ENCODE assay signal across 30 cellular contexts in the genomic region with DNA sequence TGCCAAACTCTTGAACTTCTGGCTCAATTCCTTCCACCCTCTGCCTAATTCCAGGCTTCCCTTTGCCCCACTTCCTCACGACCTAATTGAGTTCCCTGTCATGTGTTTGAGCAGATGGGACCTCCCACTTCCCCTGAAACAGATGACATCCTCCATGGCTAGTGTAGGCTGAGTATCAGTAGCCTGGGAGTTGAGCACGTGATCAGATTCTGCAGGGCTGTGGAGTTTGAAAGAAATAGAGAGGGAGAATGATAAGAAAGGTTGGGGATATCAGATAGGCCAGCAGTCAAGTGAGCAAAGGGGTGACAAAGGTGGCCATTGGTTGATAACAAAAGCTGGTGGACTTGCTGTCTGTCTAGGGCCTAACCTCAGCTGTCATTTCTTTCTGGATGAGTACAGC. TPM values are rescaled to one million over a fixed set of nuclear protein-coding genes. Genes with fewer than 3 reads are reported as not detected.
DNase-seq lines count a peak whose midpoint lies in the region; ATAC-seq and TF ChIP-seq lines count a peak whose summit lies in the region.
"Had no signal": no experiment of that assay in that cellular context is flagged by ENCODE, and none has a peak within 500 bp of the region (broad histone marks: within the 10 kb centered on the region; RNA-seq: fewer than 3 reads in every experiment).

No MANE protein-coding gene starts in this region.

- CTCF ChIA-PET in CD4-positive, alpha-beta memory T cell (lab: Charles Lee; ENCODE audit: partially characterized antibody), result no interaction called here

- H3K4me1 Mint-ChIP-seq in glutamatergic neuron (ENCODE audit: low read depth, unreplicated experiment), result peaks cover 3% of the 10 kb centered on the region
- H3K4me1 Mint-ChIP-seq in CD4-positive, alpha-beta memory T cell, result no peaks in the 10 kb centered on the region
- H3K4me1 Mint-ChIP-seq: CD14-positive monocyte, T-cell had no signal

- TF ChIP-seq CTCF in glutamatergic neuron (IDR thresholded peaks at IDR 0.05; ENCODE audit: partially characterized antibody, unreplicated experiment), result no peak

- H3K36me3 ChIP-seq in CD4-positive, alpha-beta memory T cell (ENCODE audit: insufficient read depth, low read length), result no peaks in the 10 kb centered on the region
- H3K36me3 ChIP-seq: BE2C, SJSA1 had no signal

- no peak overlapping the region for H3K4me3 ChIP-seq in CD4-positive, alpha-beta memory T cell (ENCODE audit: low read length in 2 of 2)
- H3K4me3 ChIP-seq: PC-9, SJSA1 had no signal

- H3K27me3 Mint-ChIP-seq in glutamatergic neuron (ENCODE audit: unreplicated experiment), result peaks cover 3% of the 10 kb centered on the region
- H3K27me3 Mint-ChIP-seq in CD4-positive, alpha-beta memory T cell, result peaks cover 2 to 4% of the 10 kb centered on the region in 2 donors

- no peaks in the 10 kb centered on the region for H3K27me3 ChIP-seq in CD4-positive, alpha-beta memory T cell (ENCODE audit: insufficient read depth, low read length)
- H3K27me3 ChIP-seq: BE2C, SJSA1 had no signal

- no peak overlapping the region for H3K27ac ChIP-seq in CD4-positive, alpha-beta memory T cell (ENCODE audit: low read depth, low read length)
- H3K27ac ChIP-seq: HL-60, PC-9, SJSA1 had no signal

- ATAC-seq in HG03196 (IDR thresholded peaks at IDR 0.05; ENCODE audit: unreplicated experiment), result no peak
- ATAC-seq: HCT116, T-cell had no signal

- no peaks in the 10 kb centered on the region for H3K9me3 ChIP-seq in CD4-positive, alpha-beta memory T cell (ENCODE audit: control insufficient read depth in 1 of 2, low read length in 2 of 2)
- H3K9me3 ChIP-seq: BE2C, SJSA1 had no signal

- peak overlapping the region; percentile 22 for H3K4me3 Mint-ChIP-seq in glutamatergic neuron (ENCODE audit: unreplicated experiment)
- H3K4me3 Mint-ChIP-seq in CD4-positive, alpha-beta memory T cell, result no peak overlapping the region
- H3K4me3 Mint-ChIP-seq: CD14-positive monocyte, T-cell had no signal

- POLR2A ChIA-PET in CD4-positive, alpha-beta memory T cell (lab: Charles Lee; ENCODE audit: partially characterized antibody), result no interaction called here

- intact Hi-C loops in CD4-positive, alpha-beta memory T cell (cut with micrococcal nuclease), result no loop called here

- no peaks in the 10 kb centered on the region for H3K4me1 ChIP-seq in CD4-positive, alpha-beta memory T cell (ENCODE audit: insufficient read depth, low read length)
- H3K4me1 ChIP-seq: BE2C, SJSA1 had no signal

- H3K9me3 Mint-ChIP-seq in glutamatergic neuron (ENCODE audit: unreplicated experiment), result peaks cover 2% of the 10 kb centered on the region
- peaks cover 0 to 6% (median 0%) of the 10 kb centered on the region in 8 donors for H3K9me3 Mint-ChIP-seq in CD4-positive, alpha-beta memory T cell
- H3K9me3 Mint-ChIP-seq: T-cell had no signal

- H3K36me3 Mint-ChIP-seq in glutamatergic neuron (ENCODE audit: unreplicated experiment), result no peaks in the 10 kb centered on the region
- H3K36me3 Mint-ChIP-seq in CD4-positive, alpha-beta memory T cell, result no peaks in the 10 kb centered on the region
- H3K36me3 Mint-ChIP-seq: CD14-positive monocyte, T-cell had no signal

- peak overlapping the region; percentile 83 for H3K27ac Mint-ChIP-seq in glutamatergic neuron (ENCODE audit: unreplicated experiment)
- H3K27ac Mint-ChIP-seq in CD4-positive, alpha-beta memory T cell, result no peak overlapping the region
- H3K27ac Mint-ChIP-seq: CD14-positive monocyte, T-cell had no signal

- peak; percentile 18 for DNase-seq in CD1c-positive myeloid dendritic cell (ENCODE audit: extremely low spot score)
- peak; percentile 59 for DNase-seq in D341Med (ENCODE audit: low spot score)
- DNase-seq in OCI-M1 (lab: John Stamatoyannopoulos, UW), result peak; percentile 94
- peak; percentile 18 for DNase-seq in glutamatergic neuron
- DNase-seq in HT-29 (ENCODE audit: low spot score), result no peak
- DNase-seq in activated naive CD4-positive, alpha-beta T cell treated with Interleukin-2 at 50 U/mL for 16 hours, result no peak
- no peak for DNase-seq in CD4-positive, alpha-beta memory T cell
- DNase-seq: BE2C, DMS79, GF-D8, Kasumi-1, NCI-H1092 treated with DMSO at 0.1 percent for 48 hours, NCI-H1436, NCI-H187, NCI-H2081 treated with DMSO at 0.1 percent for 48 hours, NCI-H2171 treated with DMSO at 0.1 percent for 48 hours, NCI-H345, NCI-H526, PC-9, Right ventricle myocardium superior, T-cell had no signal

RNA-seq across cellular contexts. Expression of gene NWD2, which starts 18.8 kb away (rescaled TPM):
- total RNA-seq in glutamatergic neuron (ENCODE audit: unreplicated experiment), result 0.17 TPM
- total RNA-seq in HT-29 (2014; rRNA removed; shearing (Covaris generic)), result 0.33 and 0.39 TPM in 2 replicates
- not detected for total RNA-seq in CD4-positive, alpha-beta memory T cell
- polyA plus RNA-seq in CD4-positive, alpha-beta memory T cell, result not detected
- total RNA-seq: A673, H4, M059J, PC-9, RPMI7951, SJSA1, T-cell had no signal
- polyA plus RNA-seq: CD14-positive monocyte had no signal

Comparison
In these comparisons a context has a peak if more than half of its experiments do, and no peak if none do; other contexts are left out.
1. DNase-seq: peak in CD1c-positive myeloid dendritic cell (single experiment), D341Med (single experiment), OCI-M1 (single experiment) and glutamatergic neuron (single experiment); none in HT-29 (single experiment), activated naive CD4-positive, alpha-beta T cell treated with Interleukin-2 at 50 U/mL for 16 hours (single experiment) and CD4-positive, alpha-beta memory T cell (0 of 5).